ENCODE assay signal across 24 cellular contexts in the genomic region with DNA sequence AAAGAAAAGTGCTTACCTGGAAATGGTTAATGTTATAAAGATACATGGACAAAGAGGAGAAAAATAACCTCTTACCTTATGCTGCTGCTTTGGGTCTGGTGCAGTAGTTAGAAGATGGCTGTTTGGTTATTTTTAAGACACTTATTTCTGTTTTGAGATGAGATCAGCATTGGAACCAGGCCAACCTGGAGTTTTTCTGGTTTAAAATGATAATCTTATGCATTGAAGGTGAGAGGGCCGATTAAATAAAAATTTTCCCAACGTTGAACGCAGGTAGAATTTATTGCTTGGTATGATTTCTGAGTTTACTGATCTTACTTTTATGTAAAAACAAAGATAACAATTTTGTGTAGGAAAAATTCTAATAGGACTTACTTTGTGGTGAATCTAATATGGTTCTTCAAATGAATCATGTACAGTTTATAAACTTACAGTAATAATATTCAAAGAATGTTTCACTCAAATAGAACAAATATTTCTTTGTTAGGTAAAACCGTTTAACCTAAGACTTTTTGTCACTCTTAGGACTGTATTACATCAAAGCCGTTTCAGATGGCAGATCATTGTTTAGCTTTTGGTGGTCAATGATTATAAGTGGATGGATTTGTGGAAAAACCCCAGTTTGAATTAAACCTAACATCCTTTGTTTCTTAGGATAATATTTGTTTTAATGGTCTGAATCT. TPM values are rescaled to one million over a fixed set of nuclear protein-coding genes. Genes with fewer than 3 reads are reported as not detected.
DNase-seq lines count a peak whose midpoint lies in the region; ATAC-seq, FAIRE-seq and TF ChIP-seq lines count a peak whose summit lies in the region.
"Had no signal": no experiment of that assay in that cellular context is flagged by ENCODE, and none has a peak within 500 bp of the region (broad histone marks: within the 10 kb centered on the region; RNA-seq: fewer than 3 reads in every experiment).

No MANE protein-coding gene starts in this region.

- H3K4me1 ChIP-seq in SK-N-SH (ENCODE audit: control insufficient read depth in 1 of 2, insufficient read depth in 2 of 2, low read depth in 1 of 2, low read length in 1 of 2) = peaks cover 0 to 13% of the 10 kb centered on the region in 2 experiments; a peak in 2 of 4 replicates

- no peaks in the 10 kb centered on the region for H3K9me3 ChIP-seq in SK-N-SH
- H3K9me3 ChIP-seq: Caco-2, esophagus squamous epithelium, HAP-1, ovary, right lobe of liver, upper lobe of left lung had no signal

- CTCF ChIA-PET in SK-N-SH (lab: Yijun Ruan, JAX) = no interaction called here

- no peaks in the 10 kb centered on the region for H3K36me3 ChIP-seq in SK-N-SH (replicated peaks in 1 of 2; ENCODE audit: control insufficient read depth in 1 of 2, insufficient read depth in 2 of 2, low read length in 1 of 2)
- H3K36me3 ChIP-seq: esophagus squamous epithelium, HAP-1, ovary, right lobe of liver, upper lobe of left lung had no signal

- H3K79me2 ChIP-seq in SK-N-SH (ENCODE audit: insufficient read depth) = peaks cover 64% of the 10 kb centered on the region

- no peak overlapping the region for H2AFZ ChIP-seq in SK-N-SH (ENCODE audit: low read depth)

- POLR2A ChIA-PET in SK-N-SH (lab: Yijun Ruan, JAX) = no interaction called here

- FAIRE-seq in RCC 7860 (lab: Jason Lieb, UNC) = no peak
- FAIRE-seq: K562 had no signal

- H3K27ac ChIP-seq in SK-N-SH (ENCODE audit: low read depth in 2 of 2, low read length in 1 of 2) (peak overlapping the region in 1 of 2 experiments; percentile 14; a peak in 1 of 4 replicates), VCaP (peak overlapping the region; percentile 76)
- H3K27ac ChIP-seq: esophagus squamous epithelium, ovary, right lobe of liver, upper lobe of left lung had no signal

- peaks cover 9% of the 10 kb centered on the region for H3F3A ChIP-seq in SK-N-SH (replicated peaks; ENCODE audit: insufficient read depth)

- 82% methylated on average over 5 of the region's 5 CpGs for WGBS in SK-N-SH (ENCODE audit: low lambda C conversion rate)

- no peak for DNase-seq in SK-N-SH
- DNase-seq in fibroblast of mammary gland (ENCODE audit: low read depth) = peak; percentile 24
- DNase-seq in superior temporal gyrus (ENCODE audit: extremely low spot score) = peak; percentile 49
- no peak for DNase-seq in iPS-NIHi11 (ENCODE audit: low spot score)
- DNase-seq in RCC 7860 (ENCODE audit: low spot score) = no peak
- DNase-seq: activated naive CD4-positive, alpha-beta T cell treated with anti-CD3 and anti-CD28 coated beads, Interleukin-2, amount 10 ng/mL, durations not matched to agents 7 days and 5 days; activated T-cell treated with anti-CD3 and anti-CD28 coated beads, Interleukin-2, amount 50 U/mL, for 4 hours; amygdala; Caco-2; esophagus squamous epithelium; natural killer cell; NCI-H146; NCI-H2171; NCI-H526; ovary; right lobe of liver; SIG-M5; T-cell; upper lobe of left lung had no signal

- H3K27me3 ChIP-seq in SK-N-SH (ENCODE audit: insufficient read depth) = no peaks in the 10 kb centered on the region
- H3K27me3 ChIP-seq: esophagus squamous epithelium, ovary, right lobe of liver, upper lobe of left lung had no signal

- no peak overlapping the region for H3K4me2 ChIP-seq in SK-N-SH

- peaks cover 17% of the 10 kb centered on the region for H4K20me1 ChIP-seq in SK-N-SH (ENCODE audit: insufficient read depth)

- H3K9me2 ChIP-seq in SK-N-SH = no peaks in the 10 kb centered on the region

- no peak for ATAC-seq in SK-N-SH treated with all-trans-retinoic acid at 6 μM for 48 hours
- no peak for ATAC-seq in HG02571 (IDR thresholded peaks at IDR 0.05; ENCODE audit: unreplicated experiment)
- ATAC-seq: activated T-cell treated with anti-CD3 and anti-CD28 coated beads, Interleukin-2, amount 50 U/mL, for 4 hours; K562; natural killer cell; T-cell had no signal

- TF ChIP-seq CTCF in SK-N-SH (IDR thresholded peaks at IDR 0.05) (no peak), VCaP (conservative IDR thresholded peaks at IDR 0.05) (no peak), fibroblast of mammary gland (conservative IDR thresholded peaks at IDR 0.05; ENCODE audit: control insufficient read depth, insufficient read depth, low read depth, low read length) (no peak)

- H3K4me3 ChIP-seq in SK-N-SH (ENCODE audit: low read depth in 2 of 2, low read length in 1 of 2) (no peak overlapping the region), fibroblast of mammary gland (ENCODE audit: control insufficient read depth, low read depth, low read length) (no peak overlapping the region)
- H3K4me3 ChIP-seq: esophagus squamous epithelium, HAP-1, K562, ovary, right lobe of liver, upper lobe of left lung had no signal

- TF ChIP-seq EP300 in SK-N-SH (IDR thresholded peaks at IDR 0.05; ENCODE audit: borderline replicate concordance in 1 of 2, low read depth in 1 of 2, low read length in 1 of 2) = no peak

- no peak overlapping the region for H3K9ac ChIP-seq in SK-N-SH

- no peak for TF ChIP-seq RAD21 in SK-N-SH (IDR thresholded peaks at IDR 0.05; ENCODE audit: low read length)

TF ChIP-seq in SK-N-SH, 30 proteins besides CTCF, POLR2A, EP300 and RAD21:
- peak; percentile 41; the same call in 1 of the 2 replicates for TF ChIP-seq NFIC (IDR thresholded peaks at IDR 0.05; ENCODE audit: borderline replicate concordance)
- no peak for TF ChIP-seq GABPA (IDR thresholded peaks at IDR 0.05; ENCODE audit: low read depth)
- TF ChIP-seq, protein P1, sequence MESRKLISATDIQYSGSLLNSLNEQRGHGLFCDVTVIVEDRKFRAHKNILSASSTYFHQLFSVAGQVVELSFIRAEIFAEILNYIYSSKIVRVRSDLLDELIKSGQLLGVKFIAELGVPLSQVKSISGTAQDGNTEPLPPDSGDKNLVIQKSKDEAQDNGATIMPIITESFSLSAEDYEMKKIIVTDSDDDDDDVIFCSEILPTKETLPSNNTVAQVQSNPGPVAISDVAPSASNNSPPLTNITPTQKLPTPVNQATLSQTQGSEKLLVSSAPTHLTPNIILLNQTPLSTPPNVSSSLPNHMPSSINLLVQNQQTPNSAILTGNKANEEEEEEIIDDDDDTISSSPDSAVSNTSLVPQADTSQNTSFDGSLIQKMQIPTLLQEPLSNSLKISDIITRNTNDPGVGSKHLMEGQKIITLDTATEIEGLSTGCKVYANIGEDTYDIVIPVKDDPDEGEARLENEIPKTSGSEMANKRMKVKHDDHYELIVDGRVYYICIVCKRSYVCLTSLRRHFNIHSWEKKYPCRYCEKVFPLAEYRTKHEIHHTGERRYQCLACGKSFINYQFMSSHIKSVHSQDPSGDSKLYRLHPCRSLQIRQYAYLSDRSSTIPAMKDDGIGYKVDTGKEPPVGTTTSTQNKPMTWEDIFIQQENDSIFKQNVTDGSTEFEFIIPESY (IDR thresholded peaks at IDR 0.05; ENCODE audit: borderline replicate concordance, low read depth) = no peak
- TF ChIP-seq EZH2phosphoT487 (IDR thresholded peaks at IDR 0.05; ENCODE audit: borderline replicate concordance, low read depth) = no peak
TF ChIP-seq in SK-N-SH: peak in this region for 1.

TF ChIP-seq in SK-N-SH treated with all-trans-retinoic acid at 6 μM for 48 hours, 23 proteins besides CTCF, POLR2A, EP300 and RAD21 (continues in another document):
- no peak for TF ChIP-seq ARNTL (CRISPR knock-in tag; IDR thresholded peaks at IDR 0.05; ENCODE audit: borderline replicate concordance, low read depth)
- TF ChIP-seq, protein P2, sequence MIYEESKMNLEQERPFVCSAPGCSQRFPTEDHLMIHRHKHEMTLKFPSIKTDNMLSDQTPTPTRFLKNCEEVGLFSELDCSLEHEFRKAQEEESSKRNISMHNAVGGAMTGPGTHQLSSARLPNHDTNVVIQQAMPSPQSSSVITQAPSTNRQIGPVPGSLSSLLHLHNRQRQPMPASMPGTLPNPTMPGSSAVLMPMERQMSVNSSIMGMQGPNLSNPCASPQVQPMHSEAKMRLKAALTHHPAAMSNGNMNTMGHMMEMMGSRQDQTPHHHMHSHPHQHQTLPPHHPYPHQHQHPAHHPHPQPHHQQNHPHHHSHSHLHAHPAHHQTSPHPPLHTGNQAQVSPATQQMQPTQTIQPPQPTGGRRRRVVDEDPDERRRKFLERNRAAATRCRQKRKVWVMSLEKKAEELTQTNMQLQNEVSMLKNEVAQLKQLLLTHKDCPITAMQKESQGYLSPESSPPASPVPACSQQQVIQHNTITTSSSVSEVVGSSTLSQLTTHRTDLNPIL (CRISPR knock-in tag; IDR thresholded peaks at IDR 0.05; ENCODE audit: low read depth) = no peak
- TF ChIP-seq ZC3H10 (CRISPR knock-in tag; IDR thresholded peaks at IDR 0.05) = no peak
- TF ChIP-seq, protein P3, sequence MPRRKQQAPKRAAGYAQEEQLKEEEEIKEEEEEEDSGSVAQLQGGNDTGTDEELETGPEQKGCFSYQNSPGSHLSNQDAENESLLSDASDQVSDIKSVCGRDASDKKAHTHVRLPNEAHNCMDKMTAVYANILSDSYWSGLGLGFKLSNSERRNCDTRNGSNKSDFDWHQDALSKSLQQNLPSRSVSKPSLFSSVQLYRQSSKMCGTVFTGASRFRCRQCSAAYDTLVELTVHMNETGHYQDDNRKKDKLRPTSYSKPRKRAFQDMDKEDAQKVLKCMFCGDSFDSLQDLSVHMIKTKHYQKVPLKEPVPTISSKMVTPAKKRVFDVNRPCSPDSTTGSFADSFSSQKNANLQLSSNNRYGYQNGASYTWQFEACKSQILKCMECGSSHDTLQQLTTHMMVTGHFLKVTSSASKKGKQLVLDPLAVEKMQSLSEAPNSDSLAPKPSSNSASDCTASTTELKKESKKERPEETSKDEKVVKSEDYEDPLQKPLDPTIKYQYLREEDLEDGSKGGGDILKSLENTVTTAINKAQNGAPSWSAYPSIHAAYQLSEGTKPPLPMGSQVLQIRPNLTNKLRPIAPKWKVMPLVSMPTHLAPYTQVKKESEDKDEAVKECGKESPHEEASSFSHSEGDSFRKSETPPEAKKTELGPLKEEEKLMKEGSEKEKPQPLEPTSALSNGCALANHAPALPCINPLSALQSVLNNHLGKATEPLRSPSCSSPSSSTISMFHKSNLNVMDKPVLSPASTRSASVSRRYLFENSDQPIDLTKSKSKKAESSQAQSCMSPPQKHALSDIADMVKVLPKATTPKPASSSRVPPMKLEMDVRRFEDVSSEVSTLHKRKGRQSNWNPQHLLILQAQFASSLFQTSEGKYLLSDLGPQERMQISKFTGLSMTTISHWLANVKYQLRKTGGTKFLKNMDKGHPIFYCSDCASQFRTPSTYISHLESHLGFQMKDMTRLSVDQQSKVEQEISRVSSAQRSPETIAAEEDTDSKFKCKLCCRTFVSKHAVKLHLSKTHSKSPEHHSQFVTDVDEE (CRISPR knock-in tag; IDR thresholded peaks at IDR 0.05) = no peak
- TF ChIP-seq PPARA (CRISPR knock-in tag; IDR thresholded peaks at IDR 0.05; ENCODE audit: borderline replicate concordance) = no peak
- TF ChIP-seq CSDC2 (CRISPR knock-in tag; IDR thresholded peaks at IDR 0.05) = no peak
- TF ChIP-seq ISL1 (CRISPR knock-in tag; IDR thresholded peaks at IDR 0.05) = no peak
- no peak for TF ChIP-seq ZNF8 (CRISPR knock-in tag; IDR thresholded peaks at IDR 0.05)
- no peak for TF ChIP-seq BACH2 (CRISPR knock-in tag; IDR thresholded peaks at IDR 0.05; ENCODE audit: borderline replicate concordance)

RNA-seq across cellular contexts. Expression of a gene that starts 14.9 kb away (rescaled TPM):
- 46.4 and 57.9 TPM in 2 replicates for polyA plus RNA-seq in SK-N-SH (2012; rRNA removed)
- 50.8 and 54.0 TPM in 2 replicates for polyA plus RNA-seq in SK-N-SH (2012; cell fraction: cytosol; rRNA removed)
- 16.5 and 17.7 TPM in 2 replicates for polyA plus RNA-seq in SK-N-SH (2012; cell fraction: nucleus; rRNA removed)

Comparison
In these comparisons a context has a peak if more than half of its experiments do, and no peak if none do; other contexts are left out.
1. DNase-seq: peak in fibroblast of mammary gland (single experiment) and superior temporal gyrus (single experiment); none in SK-N-SH (single experiment), iPS-NIHi11 (single experiment) and RCC 7860 (single experiment).